In genomic region chr3:65507446-65507845, GRCh38 we compare ENCODE assay signal across 33 cellular contexts.
"Had no signal": no experiment of that assay in that cellular context is flagged by ENCODE, and none has a peak within 500 bp of the region (broad histone marks: within the 10 kb centered on the region; RNA-seq: fewer than 3 reads in every experiment).

No MANE protein-coding gene starts in this region.

- H3K27ac ChIP-seq: adrenal gland, body of pancreas, brain microvascular endothelial cell, breast epithelium, VCaP had no signal

- H3K4me3 ChIP-seq: adrenal gland, body of pancreas, breast epithelium had no signal

- H3K9me3 ChIP-seq: adrenal gland, body of pancreas, breast epithelium had no signal

- DNase-seq: activated B cell treated with CpG ODN at 0.5 μM for 24 hours; activated CD4-positive, alpha-beta memory T cell treated with anti-CD3 and anti-CD28 coated beads for 36 hours; activated CD4-positive, alpha-beta T cell treated with anti-CD3 and anti-CD28 coated beads for 4 hours; activated CD4-positive, alpha-beta T cell treated with anti-CD3 and anti-CD28 coated beads, Interleukin-2, amount 10 ng/mL, durations not matched to agents 24 days and 14 days; activated CD4-positive, alpha-beta T cell treated with anti-CD3 and anti-CD28 coated beads, Interleukin-2, amount 50 U/mL, for 1 hour; activated CD4-positive, alpha-beta T cell treated with anti-CD3 and anti-CD28 coated beads, Interleukin-2, amount 50 U/mL, for 4 hours; activated CD4-positive, CD25-positive, alpha-beta regulatory T cell treated with anti-CD3 and anti-CD28 coated beads, Interleukin-2, amount 50 U/mL, for 72 hours; activated CD8-positive, alpha-beta memory T cell treated with anti-CD3 and anti-CD28 coated beads, Interleukin-2, amount 50 U/mL, for 4 hours; activated CD8-positive, alpha-beta T cell treated with anti-CD3 and anti-CD28 coated beads for 36 hours; activated effector memory CD4-positive, alpha-beta T cell treated with anti-CD3 and anti-CD28 coated beads, Interleukin-2, amount 50 U/mL, for 16 hours; activated gamma-delta T cell treated with Interleukin-2 at 50 U/mL for 16 hours; activated naive CD4-positive, alpha-beta T cell; activated naive CD4-positive, alpha-beta T cell treated with anti-CD3 and anti-CD28 coated beads for 36 hours; activated naive CD4-positive, alpha-beta T cell treated with anti-CD3 and anti-CD28 coated beads, Interleukin-2, amount 50 U/mL, for 16 hours; activated naive CD8-positive, alpha-beta T cell treated with anti-CD3 and anti-CD28 coated beads for 36 hours; activated T-cell treated with anti-CD3 and anti-CD28 coated beads for 4 hours; activated T-cell treated with anti-CD3 and anti-CD28 coated beads, Interleukin-2, amount 50 U/mL, for 1 hour; activated T-cell treated with anti-CD3 and anti-CD28 coated beads, Interleukin-2, amount 50 U/mL, for 4 hours; activated T-cell treated with anti-CD3 and anti-CD28 coated beads, Interleukin-2, amount 50 U/mL, for 72 hours; adrenal gland; amniotic stem cell; aorta; body of pancreas; brain microvascular endothelial cell; central memory CD4-positive, alpha-beta T cell; T-helper 2 cell; T-helper 9 cell had no signal

- ATAC-seq: activated CD8-positive, alpha-beta T cell treated with anti-CD3 and anti-CD28 coated beads for 36 hours; activated naive CD4-positive, alpha-beta T cell treated with anti-CD3 and anti-CD28 coated beads, Interleukin-2, amount 50 U/mL, for 72 hours; activated T-cell treated with anti-CD3 and anti-CD28 coated beads, Interleukin-2, amount 50 U/mL, for 4 hours; activated T-cell treated with anti-CD3 and anti-CD28 coated beads, Interleukin-2, amount 50 U/mL, for 72 hours; activated T-helper 17 cell treated with anti-CD3 and anti-CD28 coated beads, Interleukin-2, amount 50 U/mL, for 72 hours; body of pancreas had no signal

- H3K4me1 ChIP-seq: adrenal gland, body of pancreas, breast epithelium had no signal

- FAIRE-seq: astrocyte, TTC549 had no signal
